ENCODE assay signal across 1 cellular context in genomic region chr2:73255007-73255644, GRCh38.
TF ChIP-seq lines count a peak whose summit lies in the region.

No MANE protein-coding gene starts in this region.

TF ChIP-seq in IMR-90, 13 proteins besides CTCF, POLR2A, EP300 and RAD21:
- TF ChIP-seq NFE2L2 (IDR thresholded peaks at IDR 0.05; ENCODE audit: low read depth, low read length), result no peak
- no peak for TF ChIP-seq CEBPB (IDR thresholded peaks at IDR 0.05; ENCODE audit: low read depth, low read length)
- no peak for TF ChIP-seq MAZ (IDR thresholded peaks at IDR 0.05; ENCODE audit: borderline replicate concordance, low read depth, low read length)
- no peak for TF ChIP-seq BHLHE40 (IDR thresholded peaks at IDR 0.05; ENCODE audit: low read depth, low read length)
- no peak for TF ChIP-seq SMC3 (IDR thresholded peaks at IDR 0.05; ENCODE audit: low read depth, low read length)
- no peak for TF ChIP-seq FOS (IDR thresholded peaks at IDR 0.05; ENCODE audit: low read depth, low read length)
- TF ChIP-seq RFX5 (IDR thresholded peaks at IDR 0.05; ENCODE audit: low read depth, low read length), result no peak
- TF ChIP-seq CHD1 (IDR thresholded peaks at IDR 0.05; ENCODE audit: low read depth, low read length), result no peak
- TF ChIP-seq RCOR1 (IDR thresholded peaks at IDR 0.05; ENCODE audit: insufficient replicate concordance, low read length), result no peak
- no peak for TF ChIP-seq USF2 (IDR thresholded peaks at IDR 0.05; ENCODE audit: low read depth, low read length)
